18 cellular contexts compared by ENCODE assay signal in the genomic region with DNA sequence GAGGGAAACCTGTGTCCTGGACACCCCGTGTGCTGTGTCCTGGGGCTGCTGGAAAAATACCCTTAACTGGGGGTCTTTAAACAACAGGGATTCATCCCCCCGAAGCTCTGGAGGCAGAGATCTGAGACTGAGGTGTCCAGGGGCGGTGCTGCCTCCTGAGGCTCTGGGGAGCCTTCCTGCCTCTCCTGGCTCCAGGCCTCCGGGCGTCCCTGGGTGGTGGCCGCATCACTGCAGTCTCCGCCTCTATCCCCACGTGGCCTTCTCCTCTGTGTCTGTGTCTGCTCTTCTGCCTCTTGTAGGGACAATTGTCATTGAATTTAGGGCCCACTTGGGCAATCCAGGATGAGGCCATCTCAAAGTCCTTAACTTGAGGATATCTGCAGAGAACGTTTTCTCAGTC.
DNase-seq lines count a peak whose midpoint lies in the region; ATAC-seq, FAIRE-seq and TF ChIP-seq lines count a peak whose summit lies in the region.
"Had no signal": no experiment of that assay in that cellular context is flagged by ENCODE, and none has a peak within 500 bp of the region (broad histone marks: within the 10 kb centered on the region; RNA-seq: fewer than 3 reads in every experiment).

No MANE protein-coding gene starts in this region.

- no peak for FAIRE-seq in HepG2 (lab: Jason Lieb, UNC)
- FAIRE-seq: GM19239 had no signal

- POLR2A ChIA-PET in HepG2 (lab: Yijun Ruan, JAX), result no interaction called here

- ATAC-seq in HepG2 (peak; percentile 27; the same call in 2 of the 3 replicates), right lobe of liver (no peak)
- ATAC-seq: CD8-positive, alpha-beta T cell had no signal

- H3K4me3 ChIP-seq in HepG2 (replicated peaks in 1 of 3; ENCODE audit: insufficient read depth in 1 of 3, low read depth in 2 of 3, low read length in 3 of 3), result no peak overlapping the region
- H3K4me3 ChIP-seq in right lobe of liver, result no peak overlapping the region
- no peak overlapping the region for H3K4me3 ChIP-seq in endodermal cell (ENCODE audit: low read length)
- no peak overlapping the region for H3K4me3 ChIP-seq in neural progenitor cell
- no peak overlapping the region for H3K4me3 ChIP-seq in left ventricle myocardium inferior

- no peak overlapping the region for H2AFZ ChIP-seq in HepG2 (ENCODE audit: low read length)
- H2AFZ ChIP-seq in neural progenitor cell (replicated peaks), result no peak overlapping the region

- H4K20me1 ChIP-seq in HepG2 (ENCODE audit: insufficient read depth, low read length), result no peaks in the 10 kb centered on the region
- H4K20me1 ChIP-seq in neural progenitor cell (ENCODE audit: low read depth), result no peaks in the 10 kb centered on the region

- TF ChIP-seq CTCF in HepG2 (CRISPR knock-in tag; IDR thresholded peaks at IDR 0.05) (no peak), right lobe of liver (IDR thresholded peaks at IDR 0.05) (no peak), endodermal cell (conservative IDR thresholded peaks at IDR 0.05) (no peak), neural progenitor cell (IDR thresholded peaks at IDR 0.05) (no peak), left ventricle myocardium inferior (IDR thresholded peaks at IDR 0.05; ENCODE audit: borderline replicate concordance) (no peak)

- H3K4me3 Mint-ChIP-seq in endodermal cell, result no peak overlapping the region
- H3K4me3 Mint-ChIP-seq in neural progenitor cell, result no peak overlapping the region
- H3K4me3 Mint-ChIP-seq: CD14-positive monocyte; CD8-positive, alpha-beta T cell; HFFc6 had no signal

- H3K9ac ChIP-seq in HepG2 (ENCODE audit: insufficient read depth, low read depth, low read length), result no peak overlapping the region
- no peak overlapping the region for H3K9ac ChIP-seq in endodermal cell (ENCODE audit: extremely low read depth, low read length, poor library complexity, severe bottlenecking)
- no peak overlapping the region for H3K9ac ChIP-seq in neural progenitor cell

- TF ChIP-seq EP300 in HepG2 (IDR thresholded peaks at IDR 0.05; ENCODE audit: low read depth in 2 of 2, low read length in 2 of 2), result no peak
- TF ChIP-seq EP300 in HepG2 (CRISPR knock-in tag; IDR thresholded peaks at IDR 0.05; ENCODE audit: borderline replicate concordance), result no peak

- no peaks in the 10 kb centered on the region for H3K4me1 ChIP-seq in HepG2 (ENCODE audit: insufficient read depth, low read length)
- no peaks in the 10 kb centered on the region for H3K4me1 ChIP-seq in right lobe of liver
- no peaks in the 10 kb centered on the region for H3K4me1 ChIP-seq in endodermal cell (ENCODE audit: control insufficient read depth, insufficient read depth, low read length)
- H3K4me1 ChIP-seq in neural progenitor cell, result no peaks in the 10 kb centered on the region
- H3K4me1 ChIP-seq in left ventricle myocardium inferior, result no peaks in the 10 kb centered on the region

- H3K36me3 Mint-ChIP-seq in endodermal cell (ENCODE audit: low read depth) (no peaks in the 10 kb centered on the region), neural progenitor cell (no peaks in the 10 kb centered on the region)
- H3K36me3 Mint-ChIP-seq: CD14-positive monocyte; CD8-positive, alpha-beta T cell had no signal

- H3K27ac ChIP-seq in HepG2 (ENCODE audit: extremely low read length, insufficient read depth, low read length), result no peak overlapping the region
- H3K27ac ChIP-seq in right lobe of liver, result no peak overlapping the region
- no peak overlapping the region for H3K27ac ChIP-seq in endodermal cell (ENCODE audit: low read depth, low read length)
- no peak overlapping the region for H3K27ac ChIP-seq in neural progenitor cell
- H3K27ac ChIP-seq in left ventricle myocardium inferior (replicated peaks), result no peak overlapping the region
- H3K27ac ChIP-seq: HL-60 had no signal

- H3K9me3 ChIP-seq in HepG2 (ENCODE audit: low read length) (no peaks in the 10 kb centered on the region), right lobe of liver (no peaks in the 10 kb centered on the region), endodermal cell (ENCODE audit: control insufficient read depth, low read length) (no peaks in the 10 kb centered on the region), neural progenitor cell (ENCODE audit: low read depth) (no peaks in the 10 kb centered on the region), left ventricle myocardium inferior (replicated peaks) (no peaks in the 10 kb centered on the region)

- WGBS in HepG2 (ENCODE audit: low lambda C conversion rate), result 3% methylated on average over 3 of the region's 9 CpGs
- WGBS in right lobe of liver (ENCODE audit: insufficient coverage, low coverage, low lambda C conversion rate, missing lambda C conversion rate), result 76% methylated on average over 4 of the region's 9 CpGs
- 89% methylated on average over 7 to 9 of the region's 9 CpGs for WGBS in endodermal cell (ENCODE audit: insufficient coverage in 1 of 2, insufficient read length in 1 of 2), 2 experiments

- no peaks in the 10 kb centered on the region for H3F3A ChIP-seq in neural progenitor cell (ENCODE audit: low read depth)

- no TSS peak for BruUV-seq in HepG2 (replicated peaks; lab: Mats Ljungman, UMichigan)

- H3K9me3 Mint-ChIP-seq in endodermal cell, result peaks cover 5% of the 10 kb centered on the region
- H3K9me3 Mint-ChIP-seq in neural progenitor cell, result no peaks in the 10 kb centered on the region
- H3K9me3 Mint-ChIP-seq: CD8-positive, alpha-beta T cell had no signal

- TF ChIP-seq POLR2A in HepG2 (IDR thresholded peaks at IDR 0.05; ENCODE audit: insufficient read depth in 1 of 2, low read depth in 2 of 2, low read length in 2 of 2) (no peak), right lobe of liver (IDR thresholded peaks at IDR 0.05) (no peak)

- H3K4me2 ChIP-seq in HepG2 (ENCODE audit: low read depth, low read length), result no peak overlapping the region
- H3K4me2 ChIP-seq in neural progenitor cell, result no peak overlapping the region

- H3K36me3 ChIP-seq in HepG2 (replicated peaks in 1 of 2; ENCODE audit: control insufficient read depth in 1 of 2, insufficient read depth in 2 of 2, low read length in 2 of 2) (no peaks in the 10 kb centered on the region), right lobe of liver (no peaks in the 10 kb centered on the region), endodermal cell (ENCODE audit: control insufficient read depth, insufficient read depth, low read length) (no peaks in the 10 kb centered on the region), neural progenitor cell (no peaks in the 10 kb centered on the region), left ventricle myocardium inferior (no peaks in the 10 kb centered on the region)

- no peak overlapping the region for H3K27ac Mint-ChIP-seq in endodermal cell
- peak overlapping the region; percentile 91 for H3K27ac Mint-ChIP-seq in neural progenitor cell
- H3K27ac Mint-ChIP-seq: CD14-positive monocyte; CD8-positive, alpha-beta T cell; HFFc6 had no signal

- CTCF ChIA-PET in HepG2 (lab: Yijun Ruan, JAX; ENCODE audit: low intra/inter-chr PET ratio, low total read pairs), result no interaction called here

- intact Hi-C loops in HepG2 (cut with micrococcal nuclease; ENCODE audit: unreplicated experiment), result no loop called here
- intact Hi-C loops in right lobe of liver (cut with DNase I), result no loop called here
- intact Hi-C loops in left ventricle myocardium inferior (cut with micrococcal nuclease), result no loop called here

- no peak for TF ChIP-seq RAD21 in HepG2 (CRISPR knock-in tag; IDR thresholded peaks at IDR 0.05)

- no peaks in the 10 kb centered on the region for H3K27me3 Mint-ChIP-seq in endodermal cell (ENCODE audit: insufficient read depth)
- H3K27me3 Mint-ChIP-seq in neural progenitor cell (ENCODE audit: insufficient read depth, low read depth), result peaks cover 8% of the 10 kb centered on the region

- peaks cover 1% of the 10 kb centered on the region for H3K4me1 Mint-ChIP-seq in endodermal cell
- peaks cover 29% of the 10 kb centered on the region for H3K4me1 Mint-ChIP-seq in neural progenitor cell

- in situ Hi-C loops in HepG2 (cut with HindIII; ENCODE audit: extremely low pct_ligation_motif_present, low pct_unique_long_range_greater_than_20kb), result no loop called here

- peaks cover 8 to 43% of the 10 kb centered on the region in 2 experiments; a peak in 4 of 5 replicates for H3K27me3 ChIP-seq in HepG2 (ENCODE audit: control insufficient read depth in 1 of 2, insufficient read depth in 2 of 2, low read length in 2 of 2)
- H3K27me3 ChIP-seq in right lobe of liver, result no peaks in the 10 kb centered on the region
- H3K27me3 ChIP-seq in endodermal cell (ENCODE audit: control insufficient read depth, insufficient read depth, low read length, poor library complexity, severe bottlenecking), result no peaks in the 10 kb centered on the region
- no peaks in the 10 kb centered on the region for H3K27me3 ChIP-seq in neural progenitor cell
- H3K27me3 ChIP-seq in left ventricle myocardium inferior (ENCODE audit: low read depth), result peaks cover 9% of the 10 kb centered on the region

- DNase-seq in HepG2 (ENCODE audit: low spot score), result no peak
- no peak for DNase-seq in right lobe of liver
- DNase-seq in endodermal cell, result peak; percentile 47
- no peak for DNase-seq in neural progenitor cell (ENCODE audit: low spot score)
- no peak for DNase-seq in NCI-H345 treated with DMSO at 0.1 percent for 48 hours (lab: John Stamatoyannopoulos, UW; ENCODE audit: unreplicated experiment)
- no peak for DNase-seq in left ventricle myocardium inferior
- no peak for DNase-seq in EL
- DNase-seq: CD8-positive, alpha-beta T cell; COR-L47; DND-41; GF-D8; HCEC 1CT; HFFc6; IMR-90; KG1 had no signal

- H3K79me2 ChIP-seq in HepG2 (ENCODE audit: insufficient read depth, low read length) (no peaks in the 10 kb centered on the region), neural progenitor cell (ENCODE audit: low read depth) (no peaks in the 10 kb centered on the region)

TF ChIP-seq in HepG2, 621 proteins besides CTCF, POLR2A, EP300 and RAD21:
- TF ChIP-seq SCMH1 (CRISPR knock-in tag; IDR thresholded peaks at IDR 0.05; ENCODE audit: borderline replicate concordance) (no peak), MLLT10 (CRISPR knock-in tag; IDR thresholded peaks at IDR 0.05) (no peak), TAF1 (CRISPR knock-in tag; IDR thresholded peaks at IDR 0.05) (no peak), ZFP36L1 (CRISPR knock-in tag; IDR thresholded peaks at IDR 0.05) (no peak), CEBPG (CRISPR knock-in tag; IDR thresholded peaks at IDR 0.05) (no peak)
